ENCODE assay signal across 12 cellular contexts in the genomic region with DNA sequence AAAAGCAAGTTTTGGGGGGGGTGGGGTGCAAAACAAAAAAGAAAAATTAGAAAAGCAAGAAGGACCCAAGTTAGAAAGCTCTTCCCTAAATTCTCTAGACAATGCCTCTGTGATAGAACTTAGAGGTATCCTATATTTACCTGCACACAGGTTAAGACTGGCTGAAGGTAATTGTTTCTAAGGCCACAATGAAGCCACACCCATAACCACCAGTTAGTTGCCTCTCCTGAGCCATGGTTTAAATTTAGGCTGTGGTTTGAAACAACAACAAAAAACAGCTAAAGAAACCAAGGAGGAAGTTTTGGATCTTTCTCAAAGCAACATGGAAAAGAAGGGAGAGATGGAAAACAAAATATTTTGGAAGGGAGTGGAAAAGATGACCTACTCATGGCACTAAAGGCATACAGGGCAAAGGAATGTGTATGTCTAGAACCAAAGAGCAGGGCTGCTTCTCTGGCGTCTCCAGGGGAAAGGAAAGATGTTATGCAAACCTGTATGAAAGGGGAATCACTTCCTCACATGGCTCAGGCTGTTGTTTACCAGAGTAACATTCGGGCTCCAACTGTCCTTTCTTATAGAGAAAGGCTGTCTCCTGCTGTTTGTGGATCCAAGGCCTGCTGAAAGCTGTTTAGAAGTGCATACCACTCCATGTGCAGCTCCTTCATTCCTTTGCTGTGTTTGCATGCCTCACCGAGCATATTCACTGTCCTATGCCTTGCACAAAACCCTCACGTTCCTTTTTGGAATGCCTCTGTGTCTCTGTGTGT.
DNase-seq lines count a peak whose midpoint lies in the region; ATAC-seq, FAIRE-seq and TF ChIP-seq lines count a peak whose summit lies in the region.
"Had no signal": no experiment of that assay in that cellular context is flagged by ENCODE, and none has a peak within 500 bp of the region (broad histone marks: within the 10 kb centered on the region; RNA-seq: fewer than 3 reads in every experiment).

No MANE protein-coding gene starts in this region.

- H3K36me3 Mint-ChIP-seq in glutamatergic neuron (ENCODE audit: unreplicated experiment) = peaks cover 5% of the 10 kb centered on the region
- H3K36me3 Mint-ChIP-seq: activated naive CD4-positive, alpha-beta T cell treated with anti-CD3 and anti-CD28 coated beads, Interleukin-2, amount 10 ng/mL, durations not matched to agents 7 days and 5 days had no signal

- H3K27me3 Mint-ChIP-seq in glutamatergic neuron (ENCODE audit: unreplicated experiment) = no peaks in the 10 kb centered on the region
- H3K27me3 Mint-ChIP-seq: activated naive CD4-positive, alpha-beta T cell treated with anti-CD3 and anti-CD28 coated beads, Interleukin-2, amount 10 ng/mL, durations not matched to agents 7 days and 5 days had no signal

- no peaks in the 10 kb centered on the region for H3K4me1 Mint-ChIP-seq in glutamatergic neuron (ENCODE audit: low read depth, unreplicated experiment)
- H3K4me1 Mint-ChIP-seq: activated naive CD4-positive, alpha-beta T cell treated with anti-CD3 and anti-CD28 coated beads, Interleukin-2, amount 10 ng/mL, durations not matched to agents 7 days and 5 days had no signal

- peak overlapping the region; percentile 43 for H3K27ac ChIP-seq in mesodermal cell (ENCODE audit: low read depth, low read length, severe bottlenecking)
- H3K27ac ChIP-seq: SK-N-MC had no signal

- no peaks in the 10 kb centered on the region for H3K9me3 Mint-ChIP-seq in glutamatergic neuron (ENCODE audit: unreplicated experiment)

- H3K4me2 ChIP-seq in Loucy (ENCODE audit: low read depth, low read length, poor library complexity, severe bottlenecking) = no peak overlapping the region

- TF ChIP-seq CTCF in Loucy (conservative IDR thresholded peaks at IDR 0.05; ENCODE audit: low read length) (no peak), glutamatergic neuron (IDR thresholded peaks at IDR 0.05; ENCODE audit: partially characterized antibody, unreplicated experiment) (no peak)

- no peak overlapping the region for H3K4me3 Mint-ChIP-seq in glutamatergic neuron (ENCODE audit: unreplicated experiment)
- H3K4me3 Mint-ChIP-seq: activated naive CD4-positive, alpha-beta T cell treated with anti-CD3 and anti-CD28 coated beads, Interleukin-2, amount 10 ng/mL, durations not matched to agents 7 days and 5 days had no signal

- H3K79me2 ChIP-seq in Loucy (ENCODE audit: insufficient read depth, low read length) = no peaks in the 10 kb centered on the region

- ATAC-seq in GM21390 (IDR thresholded peaks at IDR 0.05; ENCODE audit: unreplicated experiment) = no peak
- no peak for ATAC-seq in GM19324 (IDR thresholded peaks at IDR 0.05; ENCODE audit: low FRiP score, unreplicated experiment)

- H3K36me3 ChIP-seq in Loucy (ENCODE audit: insufficient read depth, low read length) (no peaks in the 10 kb centered on the region), mesodermal cell (ENCODE audit: control insufficient read depth, insufficient read depth, low read length) (no peaks in the 10 kb centered on the region)
- H3K36me3 ChIP-seq: BE2C had no signal

- DNase-seq in Caki2 (ENCODE audit: low read depth) = peak; percentile 2
- peak; percentile 10 to 49 for DNase-seq in dermis microvascular lymphatic vessel endothelial cell (ENCODE audit: low read depth in 2 of 2)
- no peak for DNase-seq in urothelium cell line (ENCODE audit: low spot score)
- no peak for DNase-seq in glutamatergic neuron
- DNase-seq: activated naive CD4-positive, alpha-beta T cell treated with anti-CD3 and anti-CD28 coated beads, Interleukin-2, amount 10 ng/mL, durations not matched to agents 7 days and 5 days; stimulated activated naive CD4-positive, alpha-beta T cell had no signal

- WGBS in mesodermal cell (ENCODE audit: insufficient coverage in 2 of 2), 2 experiments = 52 to 54% methylated on average over 2 to 3 of the region's 4 CpGs

- H3K4me1 ChIP-seq in Loucy (ENCODE audit: insufficient read depth, low read length, poor library complexity, severe bottlenecking) (no peaks in the 10 kb centered on the region), mesodermal cell (ENCODE audit: control insufficient read depth, insufficient read depth, low read length, poor library complexity, severe bottlenecking) (no peaks in the 10 kb centered on the region)
- H3K4me1 ChIP-seq: BE2C had no signal

- H4K20me1 ChIP-seq in Loucy (ENCODE audit: insufficient read depth, low read length, poor library complexity, severe bottlenecking) = no peaks in the 10 kb centered on the region

- H3K9me2 ChIP-seq in Loucy (replicated peaks; ENCODE audit: low read depth, low read length) = no peaks in the 10 kb centered on the region

- FAIRE-seq in urothelium cell line (lab: Jason Lieb, UNC) = no peak

- H3K27ac Mint-ChIP-seq in glutamatergic neuron (ENCODE audit: unreplicated experiment) = no peak overlapping the region
- H3K27ac Mint-ChIP-seq: activated naive CD4-positive, alpha-beta T cell treated with anti-CD3 and anti-CD28 coated beads, Interleukin-2, amount 10 ng/mL, durations not matched to agents 7 days and 5 days had no signal

- in situ Hi-C loops in Caki2 (cut with HindIII; ENCODE audit: low pct_unique_long_range_greater_than_20kb, low sequenced_read_pairs) = no loop called here

- H3K4me3 ChIP-seq in Loucy (ENCODE audit: low read length, poor library complexity, severe bottlenecking) = no peak overlapping the region
- H3K4me3 ChIP-seq in mesodermal cell (ENCODE audit: extremely low read depth, insufficient read depth, low read length, poor library complexity, severe bottlenecking) = no peak overlapping the region
- H3K4me3 ChIP-seq: SK-N-MC had no signal

- H3K9me3 ChIP-seq in Loucy (ENCODE audit: insufficient read depth, low read depth, low read length) (peaks cover 4% of the 10 kb centered on the region; the same call in 1 of the 2 replicates), mesodermal cell (ENCODE audit: control insufficient read depth, low read length) (no peaks in the 10 kb centered on the region)
- H3K9me3 ChIP-seq: BE2C had no signal

- no peaks in the 10 kb centered on the region for H3F3A ChIP-seq in Loucy (ENCODE audit: low read depth)

- peak overlapping the region; percentile 47 for H2AFZ ChIP-seq in Loucy (ENCODE audit: low read length)

- no peak overlapping the region for H3K9ac ChIP-seq in Loucy (ENCODE audit: low read depth, low read length, poor library complexity, severe bottlenecking)

- H3K27me3 ChIP-seq in Loucy (ENCODE audit: insufficient read depth, low read length, poor library complexity, severe bottlenecking) = no peaks in the 10 kb centered on the region
- H3K27me3 ChIP-seq: BE2C had no signal

Comparison
In these comparisons a context has a peak if more than half of its experiments do, and no peak if none do; other contexts are left out.
1. DNase-seq: peak in Caki2 (single experiment) and dermis microvascular lymphatic vessel endothelial cell (2 of 2); none in urothelium cell line (single experiment) and glutamatergic neuron (single experiment).